In genomic region chr16:27314161-27314723, GRCh38 we compare ENCODE assay signal across 1 cellular context.
A peak's percentile ranks its signal among the peaks of the same experiment; 100 is the strongest.
TF ChIP-seq lines count a peak whose summit lies in the region.

No MANE protein-coding gene starts in this region.

TF ChIP-seq in HEK293, 187 proteins besides CTCF, POLR2A, EP300 and RAD21 (continued from another document and continues in another):
- peak; percentile 17 for TF ChIP-seq ZBTB26 (tag by site-specific recombination; optimal IDR thresholded peaks at IDR 0.05)
- TF ChIP-seq ZNF596 (tag by site-specific recombination; IDR thresholded peaks at IDR 0.05): no peak
- TF ChIP-seq ZNF544 (tag by site-specific recombination; IDR thresholded peaks at IDR 0.05): no peak
- TF ChIP-seq ZNF600 (tag by site-specific recombination; IDR thresholded peaks at IDR 0.05): 0 out of 2 replicates have a peak, but pooled peaks have one; percentile 19
- no peak for TF ChIP-seq ZNF391 (tag by site-specific recombination; IDR thresholded peaks at IDR 0.05; ENCODE audit: borderline replicate concordance, low read depth)
- no peak for TF ChIP-seq ZNF501 (tag by site-specific recombination; IDR thresholded peaks at IDR 0.05)
- no peak for TF ChIP-seq ZNF529 (tag by site-specific recombination; IDR thresholded peaks at IDR 0.05; ENCODE audit: insufficient replicate concordance)
- TF ChIP-seq ZNF558 (tag by site-specific recombination; IDR thresholded peaks at IDR 0.05): no peak
- no peak for TF ChIP-seq ZNF837 (tag by site-specific recombination; IDR thresholded peaks at IDR 0.05)
- no peak for TF ChIP-seq ZFP69B (tag by site-specific recombination; IDR thresholded peaks at IDR 0.05)
- TF ChIP-seq ZNF157 (tag by site-specific recombination; IDR thresholded peaks at IDR 0.05): no peak
- no peak for TF ChIP-seq ZXDB (tag by site-specific recombination; IDR thresholded peaks at IDR 0.05)
- peak; percentile 49 for TF ChIP-seq ZNF335 (tag by site-specific recombination; conservative IDR thresholded peaks at IDR 0.05)
- TF ChIP-seq ZNF639 (tag by site-specific recombination; IDR thresholded peaks at IDR 0.05): no peak
- TF ChIP-seq ZNF629 (tag by site-specific recombination; IDR thresholded peaks at IDR 0.05): peak; percentile 83
- TF ChIP-seq ZBTB10 (tag by site-specific recombination; IDR thresholded peaks at IDR 0.05): no peak
- no peak for TF ChIP-seq ZNF354C (tag by site-specific recombination; IDR thresholded peaks at IDR 0.05; ENCODE audit: borderline replicate concordance, low read depth)
- no peak for TF ChIP-seq ZNF843 (tag by site-specific recombination; IDR thresholded peaks at IDR 0.05)
- TF ChIP-seq ZNF768 (tag by site-specific recombination; IDR thresholded peaks at IDR 0.05): no peak
- TF ChIP-seq SETDB1 (IDR thresholded peaks at IDR 0.05; ENCODE audit: insufficient read length, low read length): no peak
- no peak for TF ChIP-seq ZNF623 (tag by site-specific recombination; IDR thresholded peaks at IDR 0.05)
- no peak for TF ChIP-seq ZNF561 (tag by site-specific recombination; IDR thresholded peaks at IDR 0.05; ENCODE audit: borderline replicate concordance)
- no peak for TF ChIP-seq ZNF350 (tag by site-specific recombination; IDR thresholded peaks at IDR 0.05)
- TF ChIP-seq TRIM28 (IDR thresholded peaks at IDR 0.05; ENCODE audit: borderline replicate concordance, low read length): no peak
- TF ChIP-seq ZNF785 (tag by site-specific recombination; IDR thresholded peaks at IDR 0.05): no peak
- peak; percentile 11; the same call in 1 of the 2 replicates for TF ChIP-seq SP7 (tag by site-specific recombination; IDR thresholded peaks at IDR 0.05)
- no peak for TF ChIP-seq REST (tag by site-specific recombination; IDR thresholded peaks at IDR 0.05)
- no peak for TF ChIP-seq ZNF175 (tag by site-specific recombination; IDR thresholded peaks at IDR 0.05)
- no peak for TF ChIP-seq GFI1B (tag by site-specific recombination; IDR thresholded peaks at IDR 0.05)
- TF ChIP-seq ZNF670 (tag by site-specific recombination; IDR thresholded peaks at IDR 0.05; ENCODE audit: low read depth): no peak
- TF ChIP-seq ZNF2 (tag by site-specific recombination; IDR thresholded peaks at IDR 0.05): 0 out of 2 replicates have a peak, but pooled peaks have one; percentile 14
- TF ChIP-seq ZNF433 (tag by site-specific recombination; IDR thresholded peaks at IDR 0.05; ENCODE audit: low read depth): no peak
- no peak for TF ChIP-seq KLF9 (tag by site-specific recombination; IDR thresholded peaks at IDR 0.05; ENCODE audit: low read depth)
- TF ChIP-seq ZNF174 (tag by site-specific recombination; IDR thresholded peaks at IDR 0.05): no peak
- TF ChIP-seq ZBTB21 (tag by site-specific recombination; IDR thresholded peaks at IDR 0.05): peak; percentile 70; the same call in 1 of the 2 replicates
- no peak for TF ChIP-seq ZBTB49 (tag by site-specific recombination; IDR thresholded peaks at IDR 0.05; ENCODE audit: low read depth)
- TF ChIP-seq ZNF169 (tag by site-specific recombination; IDR thresholded peaks at IDR 0.05): no peak
- 0 out of 2 replicates have a peak, but pooled peaks have one; percentile 41 for TF ChIP-seq ZNF692 (tag by site-specific recombination; IDR thresholded peaks at IDR 0.05)
- TF ChIP-seq YY2 (tag by site-specific recombination; IDR thresholded peaks at IDR 0.05): no peak
- peak; percentile 39 for TF ChIP-seq SP2 (tag by site-specific recombination; IDR thresholded peaks at IDR 0.05)
- no peak for TF ChIP-seq ZNF518A (tag by site-specific recombination; conservative IDR thresholded peaks at IDR 0.05; ENCODE audit: low read depth)
- peak; percentile 78; the same call in 1 of the 2 replicates for TF ChIP-seq PRDM1 (tag by site-specific recombination; IDR thresholded peaks at IDR 0.05)
- no peak for TF ChIP-seq ZNF211 (tag by site-specific recombination; IDR thresholded peaks at IDR 0.05; ENCODE audit: low read depth)
- no peak for TF ChIP-seq ZNF311 (tag by site-specific recombination; IDR thresholded peaks at IDR 0.05; ENCODE audit: borderline replicate concordance)
- no peak for TF ChIP-seq IKZF3 (tag by site-specific recombination; IDR thresholded peaks at IDR 0.05)
- no peak for TF ChIP-seq SCRT1 (tag by site-specific recombination; IDR thresholded peaks at IDR 0.05; ENCODE audit: borderline replicate concordance)
- no peak for TF ChIP-seq KLF1 (tag by site-specific recombination; IDR thresholded peaks at IDR 0.05)
- TF ChIP-seq ATF2 (tag by site-specific recombination; IDR thresholded peaks at IDR 0.05; ENCODE audit: low read depth): peak; percentile 50; the same call in 1 of the 2 replicates
